ENCODE assay signal across 8 cellular contexts in the genomic region with DNA sequence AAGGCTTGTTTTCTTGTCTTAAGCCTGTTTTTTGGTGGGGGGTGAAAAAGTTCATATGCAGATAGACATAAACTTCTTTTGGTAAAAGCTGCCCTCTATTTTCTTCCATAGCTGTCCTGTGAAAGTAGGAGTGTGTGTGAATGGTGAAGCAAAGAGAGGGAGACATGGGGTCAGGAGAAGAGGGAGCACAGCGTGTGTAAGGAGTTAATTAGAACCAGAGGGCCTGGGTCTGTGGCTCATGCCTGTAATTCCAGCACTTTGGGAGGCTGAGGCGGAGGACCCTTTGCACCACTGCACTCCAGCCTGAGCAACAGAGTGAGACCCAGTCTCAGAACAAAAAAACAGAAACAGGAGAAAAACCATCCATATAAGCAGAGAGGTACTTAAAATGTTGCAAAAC. TPM values are rescaled to one million over a fixed set of nuclear protein-coding genes. Genes with fewer than 3 reads are reported as not detected.
DNase-seq lines count a peak whose midpoint lies in the region; ATAC-seq and TF ChIP-seq lines count a peak whose summit lies in the region.

No MANE protein-coding gene starts in this region.

- no peaks in the 10 kb centered on the region for H3K4me1 ChIP-seq in ES-I3 (ENCODE audit: insufficient read depth, low read length)
- H3K4me1 ChIP-seq in RWPE2 (ENCODE audit: insufficient read depth, poor library complexity, severe bottlenecking) = peaks cover 10% of the 10 kb centered on the region
- peaks cover 16 to 26% (median 22%) of the 10 kb centered on the region in 4 donors for H3K4me1 ChIP-seq in esophagus muscularis mucosa
- peaks cover 5% of the 10 kb centered on the region for H3K4me1 ChIP-seq in prostate gland (replicated peaks)

- H3K4me3 ChIP-seq in RWPE2 (ENCODE audit: severe bottlenecking) (peak overlapping the region; percentile 61), esophagus muscularis mucosa (peak overlapping the region; percentile 62 to 66 (median 64)), prostate gland (peak overlapping the region; percentile 53 to 62)

- intact Hi-C loops in esophagus muscularis mucosa (cut with DNase I) (no loop called here), prostate gland (cut with DNase I) (no loop called here)

- ATAC-seq in RWPE2 (ENCODE audit: low read depth) (no peak), HG03442 (IDR thresholded peaks at IDR 0.05; ENCODE audit: unreplicated experiment) (no peak), HG03196 (IDR thresholded peaks at IDR 0.05; ENCODE audit: unreplicated experiment) (no peak), HG03469 (IDR thresholded peaks at IDR 0.05; ENCODE audit: unreplicated experiment) (no peak)

- H3K36me3 ChIP-seq in ES-I3 (ENCODE audit: insufficient read depth, low read length) (no peaks in the 10 kb centered on the region; the same call in 1 of the 2 replicates), RWPE2 (ENCODE audit: low read depth) (no peaks in the 10 kb centered on the region), esophagus muscularis mucosa (no peaks in the 10 kb centered on the region), prostate gland (no peaks in the 10 kb centered on the region)

- DNase-seq in RWPE2 (ENCODE audit: low spot score) (no peak), esophagus muscularis mucosa (ENCODE audit: extremely low spot score) (no peak), prostate gland (ENCODE audit: low spot score) (no peak), NCI-H526 (lab: John Stamatoyannopoulos, UW) (no peak)

- H3K27me3 ChIP-seq in RWPE2 (ENCODE audit: insufficient read depth, poor library complexity, severe bottlenecking) (no peaks in the 10 kb centered on the region), esophagus muscularis mucosa (no peaks in the 10 kb centered on the region), prostate gland (replicated peaks; ENCODE audit: insufficient read depth) (no peaks in the 10 kb centered on the region)

- TF ChIP-seq EP300 in esophagus muscularis mucosa (IDR thresholded peaks at IDR 0.05) = no peak

- TF ChIP-seq CTCF in RWPE2 (IDR thresholded peaks at IDR 0.05; ENCODE audit: poor library complexity, severe bottlenecking) (no peak), esophagus muscularis mucosa (IDR thresholded peaks at IDR 0.05) (no peak), prostate gland (IDR thresholded peaks at IDR 0.05) (no peak)

- WGBS in esophagus muscularis mucosa = 21% methylated on average over 2 of the region's 2 CpGs
- WGBS in prostate gland = 48% methylated on average over 2 of the region's 2 CpGs

- H3K27ac ChIP-seq in RWPE2 (ENCODE audit: poor library complexity, severe bottlenecking) = peak overlapping the region; percentile 63
- H3K27ac ChIP-seq in esophagus muscularis mucosa (replicated peaks in 1 of 4) = peak overlapping the region; percentile 94 to 98 (median 98)
- H3K27ac ChIP-seq in prostate gland = peak overlapping the region; percentile 99

- H3K9me3 ChIP-seq in ES-I3 (ENCODE audit: control insufficient read depth, insufficient read depth, low read length) = peaks cover 5% of the 10 kb centered on the region; the same call in 1 of the 2 replicates
- no peaks in the 10 kb centered on the region for H3K9me3 ChIP-seq in RWPE2 (ENCODE audit: severe bottlenecking)
- H3K9me3 ChIP-seq in esophagus muscularis mucosa = no peaks in the 10 kb centered on the region
- H3K9me3 ChIP-seq in prostate gland = no peaks in the 10 kb centered on the region

- TF ChIP-seq POLR2A in esophagus muscularis mucosa (IDR thresholded peaks at IDR 0.05; ENCODE audit: low read depth) = no peak
- TF ChIP-seq POLR2A in prostate gland (IDR thresholded peaks at IDR 0.05) = no peak

- H3K9ac ChIP-seq in ES-I3 (ENCODE audit: low read depth, low read length) = peak overlapping the region; percentile 57

RNA-seq across cellular contexts. Expression of a gene that starts 16.2 kb away (rescaled TPM):
- total RNA-seq in esophagus muscularis mucosa = 100 to 1,000 TPM in 1 of 4 donors, 10 to 100 TPM in 3; 45.3 to 180 (median 77.3) TPM
- total RNA-seq in prostate gland = 100 to 1,000 TPM in 1 of 2 donors, 10 to 100 TPM in 1; 94.5 to 157 TPM
